22 cellular contexts compared by ENCODE assay signal in genomic region chr6:17941318-17941717, GRCh38. TPM values are rescaled to one million over a fixed set of nuclear protein-coding genes. Genes with fewer than 3 reads are reported as not detected.
DNase-seq lines count a peak whose midpoint lies in the region; ATAC-seq, FAIRE-seq and TF ChIP-seq lines count a peak whose summit lies in the region.
"Had no signal": no experiment of that assay in that cellular context is flagged by ENCODE, and none has a peak within 500 bp of the region (broad histone marks: within the 10 kb centered on the region; RNA-seq: fewer than 3 reads in every experiment).

No MANE protein-coding gene starts in this region.

- 88% methylated on average over 4 of the region's 4 CpGs for WGBS in K562 (ENCODE audit: insufficient coverage, low coverage, missing lambda C conversion rate)

- no peak for TF ChIP-seq EP300 in K562 (IDR thresholded peaks at IDR 0.05; ENCODE audit: low read length)

- H3K4me3 Mint-ChIP-seq in GM23338, result no peak overlapping the region
- H3K4me3 Mint-ChIP-seq: B cell; CD4-positive, CD25-positive, alpha-beta regulatory T cell; CD8-positive, alpha-beta T cell had no signal

- no peaks in the 10 kb centered on the region for H3K27me3 ChIP-seq in GM23338 (ENCODE audit: insufficient read depth)
- no peaks in the 10 kb centered on the region for H3K27me3 ChIP-seq in K562 (ENCODE audit: control insufficient read depth in 2 of 2, insufficient read depth in 2 of 2, low read length in 2 of 2)
- H3K27me3 ChIP-seq in effector memory CD4-positive, alpha-beta T cell (replicated peaks; ENCODE audit: control insufficient read depth, insufficient read depth, low read length, poor library complexity, severe bottlenecking), result no peaks in the 10 kb centered on the region
- H3K27me3 ChIP-seq: BLaER1 had no signal

- no peaks in the 10 kb centered on the region for H3K36me3 ChIP-seq in GM23338 (ENCODE audit: insufficient read depth)
- no peaks in the 10 kb centered on the region for H3K36me3 ChIP-seq in K562 (ENCODE audit: control insufficient read depth, insufficient read depth, low read length)
- H3K36me3 ChIP-seq in effector memory CD4-positive, alpha-beta T cell (ENCODE audit: control insufficient read depth, insufficient read depth, low read length), result no peaks in the 10 kb centered on the region
- H3K36me3 ChIP-seq: BLaER1 had no signal

- peaks cover 6% of the 10 kb centered on the region; the same call in 1 of the 2 replicates for H3F3A ChIP-seq in GM23338 (replicated peaks; ENCODE audit: low read depth)

- TF ChIP-seq RAD21 in K562 (CRISPR knock-in tag; conservative IDR thresholded peaks at IDR 0.05 in 1 of 2, IDR thresholded peaks at IDR 0.05 in 1 of 2), result no peak

- POLR2A ChIA-PET in K562 (lab: Yijun Ruan, JAX), result interaction anchor here (0.5 to 1.1 kb wide), 8 partner anchors 9 to 125 kb away, joined by 3 to 4 read pairs (median 3); no protein-coding TSS in a partner anchor

- no TSS peak for BruUV-seq in K562 (replicated peaks; lab: Mats Ljungman, UMichigan)

- intact Hi-C loops in K562 (cut with micrococcal nuclease), result no loop called here

- in situ Hi-C loops in K562 (cut with MboI), result no loop called here

- peaks cover 2% of the 10 kb centered on the region for H3K27me3 Mint-ChIP-seq in GM23338 (ENCODE audit: insufficient read depth, low read depth, poor library complexity)
- H3K27me3 Mint-ChIP-seq: B cell had no signal

- H2AFZ ChIP-seq in GM23338, result no peak overlapping the region
- H2AFZ ChIP-seq in K562 (ENCODE audit: low read depth, low read length), result no peak overlapping the region

- H3K4me1 Mint-ChIP-seq in GM23338, result peaks cover 42% of the 10 kb centered on the region
- H3K4me1 Mint-ChIP-seq: B cell; CD4-positive, CD25-positive, alpha-beta regulatory T cell had no signal

- H3K27ac ChIP-seq in GM23338 (ENCODE audit: low read depth) (peak overlapping the region; percentile 15; the same call in 1 of the 2 replicates), K562 (ENCODE audit: extremely low read depth, low read depth, low read length) (no peak overlapping the region)
- H3K27ac ChIP-seq in effector memory CD4-positive, alpha-beta T cell (ENCODE audit: insufficient read depth, low read length, poor library complexity, severe bottlenecking), result no peak overlapping the region
- H3K27ac ChIP-seq: 22Rv1, BLaER1, C4-2B had no signal

- H3K36me3 Mint-ChIP-seq in GM23338 (ENCODE audit: low read depth), result no peaks in the 10 kb centered on the region
- H3K36me3 Mint-ChIP-seq: CD4-positive, CD25-positive, alpha-beta regulatory T cell; CD8-positive, alpha-beta T cell had no signal

- H3K79me2 ChIP-seq in GM23338 (replicated peaks; ENCODE audit: insufficient read depth) (peaks cover 75% of the 10 kb centered on the region), K562 (ENCODE audit: control insufficient read depth, insufficient read depth, low read length) (peaks cover 60% of the 10 kb centered on the region)

- H3K9ac ChIP-seq in K562 (ENCODE audit: insufficient read depth in 1 of 2, low read depth in 2 of 2, low read length in 2 of 2), result no peak overlapping the region
- H3K9ac ChIP-seq: BLaER1 had no signal

- H3K4me2 ChIP-seq in GM23338 (peak overlapping the region; percentile 52), K562 (ENCODE audit: insufficient read depth, low read length) (no peak overlapping the region)
- H3K4me2 ChIP-seq: BLaER1 had no signal

- no peaks in the 10 kb centered on the region for H3K9me1 ChIP-seq in K562 (ENCODE audit: control insufficient read depth, insufficient read depth, low read length)

- FAIRE-seq in K562 (lab: Jason Lieb, UNC), result no peak
- FAIRE-seq: A204.1, GM12891, GM18507, H1 had no signal

- no peaks in the 10 kb centered on the region for H3K9me3 Mint-ChIP-seq in GM23338
- H3K9me3 Mint-ChIP-seq: CD8-positive, alpha-beta T cell had no signal

- no peak overlapping the region for H3K27ac Mint-ChIP-seq in GM23338
- H3K27ac Mint-ChIP-seq: B cell; CD4-positive, CD25-positive, alpha-beta regulatory T cell; CD8-positive, alpha-beta T cell had no signal

- CTCF ChIA-PET in K562 (lab: Yijun Ruan, JAX; ENCODE audit: low intra/inter-chr PET ratio), result interaction anchor here (0.7 kb wide), 1 partner anchor 477 kb away, joined by 3 read pairs; no protein-coding TSS in a partner anchor

- DNase-seq in DMS 273 (lab: John Stamatoyannopoulos, UW; ENCODE audit: unreplicated experiment) (peak; percentile 23), DMS 273 treated with DMSO at 0.1 percent for 48 hours (lab: John Stamatoyannopoulos, UW) (no peak), GM23338 (ENCODE audit: low spot score) (no peak), K562 (ENCODE audit: extremely low read depth in 1 of 4, low spot score in 3 of 4) (no peak), T-helper 2 cell (no peak)
- DNase-seq in effector memory CD4-positive, alpha-beta T cell, result no peak
- DNase-seq: Caco-2; CD4-positive, CD25-positive, alpha-beta regulatory T cell; CD8-positive, alpha-beta T cell; DMS53; DMS79 treated with DMSO at 0.1 percent for 48 hours; GF-D8; H7; HCEC 1CT had no signal

- no peaks in the 10 kb centered on the region for H3K9me2 ChIP-seq in GM23338 (ENCODE audit: insufficient read depth)

- no peak for ATAC-seq in GM23338
- no peak for ATAC-seq in K562
- ATAC-seq: CD8-positive, alpha-beta T cell had no signal

- TF ChIP-seq CTCF in GM23338 (conservative IDR thresholded peaks at IDR 0.05; ENCODE audit: low read depth in 2 of 2), result no peak
- TF ChIP-seq CTCF in K562 (IDR thresholded peaks at IDR 0.05 in 2 of 3, conservative IDR thresholded peaks at IDR 0.05 in 1 of 3; ENCODE audit: insufficient read depth in 2 of 3, low read depth in 1 of 3, low read length in 3 of 3), result no peak

- H3K4me3 ChIP-seq in GM23338 (peak overlapping the region; percentile 8; the same call in 1 of the 2 replicates), K562 (no peak overlapping the region)
- no peak overlapping the region for H3K4me3 ChIP-seq in effector memory CD4-positive, alpha-beta T cell (ENCODE audit: insufficient read depth, low read depth, low read length, poor library complexity, severe bottlenecking)
- H3K4me3 ChIP-seq: BLaER1 had no signal

- TF ChIP-seq POLR2A in K562 (conservative IDR thresholded peaks at IDR 0.05), result no peak

- H3K9me3 ChIP-seq in K562 (replicated peaks; ENCODE audit: control insufficient read depth, insufficient read depth, low read depth, low read length), result no peaks in the 10 kb centered on the region
- H3K9me3 ChIP-seq in effector memory CD4-positive, alpha-beta T cell (ENCODE audit: control insufficient read depth, low read length), result no peaks in the 10 kb centered on the region
- H3K9me3 ChIP-seq: BLaER1, Caco-2 had no signal

- H4K20me1 ChIP-seq in GM23338 (replicated peaks; ENCODE audit: insufficient read depth), result no peaks in the 10 kb centered on the region
- no peaks in the 10 kb centered on the region for H4K20me1 ChIP-seq in K562 (replicated peaks; ENCODE audit: control insufficient read depth, insufficient read depth, low read length)
- H4K20me1 ChIP-seq: BLaER1 had no signal

- H3K4me1 ChIP-seq in GM23338 (ENCODE audit: insufficient read depth) (peaks cover 30% of the 10 kb centered on the region), K562 (replicated peaks in 1 of 2; ENCODE audit: control insufficient read depth in 2 of 2, insufficient read depth in 2 of 2, low read length in 2 of 2) (peaks cover 2 to 3% of the 10 kb centered on the region in 2 experiments; a peak in 4 of 5 replicates)
- no peaks in the 10 kb centered on the region for H3K4me1 ChIP-seq in effector memory CD4-positive, alpha-beta T cell (ENCODE audit: control insufficient read depth, insufficient read depth, low read length, poor library complexity, severe bottlenecking)
- H3K4me1 ChIP-seq: Caco-2 had no signal

TF ChIP-seq in GM23338, 12 proteins besides CTCF, POLR2A, EP300 and RAD21 (continues in another document):
- TF ChIP-seq NANOG (IDR thresholded peaks at IDR 0.05; ENCODE audit: borderline replicate concordance), result no peak

TF ChIP-seq in K562, 482 proteins besides CTCF, POLR2A, EP300 and RAD21 (continues in another document):
- TF ChIP-seq HLTF (IDR thresholded peaks at IDR 0.05) (no peak), NR2C1 (IDR thresholded peaks at IDR 0.05) (0 out of 2 replicates have a peak, but pooled peaks have one; percentile 34), NR2C1 (tag; IDR thresholded peaks at IDR 0.05) (no peak), ADNP (tag; IDR thresholded peaks at IDR 0.05) (no peak), HBP1 (CRISPR knock-in tag; IDR thresholded peaks at IDR 0.05) (no peak)

RNA-seq across cellular contexts. Expression of gene KIF13A, which starts 46.1 kb away (rescaled TPM):
- 28.2 and 32.8 TPM in 2 replicates for total RNA-seq in GM23338 (2014; rRNA removed; shearing (Covaris generic))
- polyA plus RNA-seq in GM23338 (2016; fragmentation: Nextera tagmentation; extraction: Ambion mirVana), result 8.4 and 11.4 TPM in 2 replicates
- 104 and 140 TPM in 2 replicates for total RNA-seq in K562 (2011; cell fraction: chromatin; rRNA removed; ENCODE audit: low replicate concordance)
- total RNA-seq in K562 (2011; cell fraction: nucleolus; rRNA removed), result 46.7 and 52.6 TPM in 2 replicates
- 47.2 and 119 TPM in 2 replicates for total RNA-seq in K562 (2011; cell fraction: nucleoplasm; rRNA removed)
- total RNA-seq in K562 (2014; rRNA removed), result 21.0 and 30.1 TPM in 2 replicates
- 37.5 and 39.3 TPM in 2 replicates for total RNA-seq in K562 (2014; rRNA removed; fragmentation: Illumina TruSeq; extraction: Trizol)
- 43.2 and 44.3 TPM in 2 replicates for total RNA-seq in K562 (2015; rRNA removed; fragmentation: Illumina TruSeq; extraction: Trizol)
- total RNA-seq in K562 (2021), result 30.1 and 33.8 TPM in 2 replicates
- polyA plus RNA-seq in K562 (2011; rRNA removed), result 29.5 and 31.8 TPM in 2 replicates
- polyA plus RNA-seq in K562 (2011; cell fraction: cytosol; rRNA removed), result 15.8 and 22.8 TPM in 2 replicates
- polyA plus RNA-seq in K562 (2011; cell fraction: nucleus; rRNA removed), result 33.0 and 34.3 TPM in 2 replicates
- 25.3 and 25.9 TPM in 2 replicates for polyA plus RNA-seq in K562 (2012)
- polyA plus RNA-seq in K562 (2014; fragmentation: Illumina TruSeq; extraction: Trizol), result 28.2 and 29.7 TPM in 2 replicates
- 1 to 10 TPM; 3.6 to 4.3 TPM for polyA plus RNA-seq in K562 (2014; fragmentation: Nextera tagmentation; extraction: Ambion mirVana)
- 22.5 and 22.6 TPM in 2 replicates for polyA plus RNA-seq in K562 (2014; rRNA removed)
- 58.2 and 66.9 TPM in 2 replicates for polyA minus RNA-seq in K562 (2011; rRNA and poly(A)+ RNA removed)
- 27.8 and 31.0 TPM in 2 replicates for polyA minus RNA-seq in K562 (2011; cell fraction: cytosol; rRNA and poly(A)+ RNA removed)
- polyA minus RNA-seq in K562 (2011; cell fraction: nucleus; rRNA and poly(A)+ RNA removed), result 52.9 and 92.3 TPM in 2 replicates
- polyA plus RNA-seq: CD4-positive, CD25-positive, alpha-beta regulatory T cell had no signal
